Comparison of ENCODE assay signal across 39 cellular contexts in genomic region chr6:28291573-28291972, GRCh38. TPM values are rescaled to one million over a fixed set of nuclear protein-coding genes. Genes with fewer than 3 reads are reported as not detected.
"Had no signal": no experiment of that assay in that cellular context is flagged by ENCODE, and none has a peak within 500 bp of the region (broad histone marks: within the 10 kb centered on the region; RNA-seq: fewer than 3 reads in every experiment).

No MANE protein-coding gene starts in this region.

- DNase-seq: Karpas-422, Kasumi-1, MG63, MM.1S, MV-4-11, NCI-H1048, NCI-H1092, NCI-H1092 treated with DMSO at 0.1 percent for 48 hours, NCI-H1105, NCI-H1105 treated with DMSO at 0.1 percent for 48 hours, NCI-H1417, NCI-H1417 treated with DMSO at 0.1 percent for 48 hours, NCI-H1436, NCI-H1436 treated with DMSO at 0.1 percent for 48 hours, NCI-H146, NCI-H1694, NCI-H1694 treated with DMSO at 0.1 percent for 48 hours, NCI-H187, NCI-H187 treated with DMSO at 0.1 percent for 48 hours, NCI-H1930, NCI-H2029, NCI-H2029 treated with DMSO at 0.1 percent for 48 hours, NCI-H2081, NCI-H2081 treated with DMSO at 0.1 percent for 48 hours, NCI-H2107, NCI-H2171, NCI-H2171 treated with DMSO at 0.1 percent for 48 hours, NCI-H2227 treated with DMSO at 0.1 percent for 48 hours, NCI-H226, NCI-H345, NCI-H446, NCI-H446 treated with DMSO at 0.1 percent for 48 hours, NCI-H510A, NCI-H510A treated with DMSO at 0.1 percent for 48 hours, NCI-H524 had no signal

- H3K4me3 ChIP-seq: MG63 had no signal

- H3K27me3 ChIP-seq: MG63 had no signal

- H3K9me3 ChIP-seq: MG63 had no signal

RNA-seq across cellular contexts. Expression of gene NKAPL, which starts 32.5 kb away (rescaled TPM):
- total RNA-seq: LHCN-M2, M059J, MCF 10A, NCI-H460 had no signal
